Comparison of ENCODE assay signal across 8 cellular contexts in genomic region chr2:26577442-26578433, GRCh38.
A peak's percentile ranks its signal among the peaks of the same experiment; 100 is the strongest.
DNase-seq lines count a peak whose midpoint lies in the region; ATAC-seq and TF ChIP-seq lines count a peak whose summit lies in the region.

No MANE protein-coding gene starts in this region.

- no peaks in the 10 kb centered on the region for H3K27me3 ChIP-seq in transverse colon

- no peak overlapping the region for H3K4me3 ChIP-seq in transverse colon

- in situ Hi-C loops in transverse colon (cut with MboI; ENCODE audit: low pct_ligation_motif_present in 1 of 4, low pct_unique_long_range_greater_than_20kb in 1 of 4, low sequenced_read_pairs in 3 of 4) = no loop called here

- intact Hi-C loops in transverse colon (cut with DNase I; ENCODE audit: low total_unique reads) = no loop called here

- H3K9me3 Mint-ChIP-seq in osteocyte (ENCODE audit: unreplicated experiment) = no peaks in the 10 kb centered on the region

- no peaks in the 10 kb centered on the region for H3K4me1 ChIP-seq in transverse colon

- H3K27ac ChIP-seq in transverse colon = no peak overlapping the region

- H3K4me1 Mint-ChIP-seq in osteocyte (ENCODE audit: unreplicated experiment) = peaks cover 2% of the 10 kb centered on the region

- TF ChIP-seq POLR2A in transverse colon (IDR thresholded peaks at IDR 0.05) = no peak

- H3K9me3 ChIP-seq in transverse colon = no peaks in the 10 kb centered on the region

- TF ChIP-seq CTCF in osteocyte (IDR thresholded peaks at IDR 0.05) (peak; percentile 94), transverse colon (IDR thresholded peaks at IDR 0.05) (peak; percentile 85 to 98 (median 98))

- no peaks in the 10 kb centered on the region for H3K36me3 Mint-ChIP-seq in osteocyte (ENCODE audit: unreplicated experiment)

- peaks cover 58% of the 10 kb centered on the region for H3K27me3 Mint-ChIP-seq in osteocyte (ENCODE audit: unreplicated experiment)

- no peaks in the 10 kb centered on the region for H3K36me3 ChIP-seq in transverse colon

- no peak overlapping the region for H3K4me3 Mint-ChIP-seq in osteocyte (ENCODE audit: unreplicated experiment)

- no peak for ATAC-seq in GM19324 (IDR thresholded peaks at IDR 0.05; ENCODE audit: low FRiP score, unreplicated experiment)

- H3K27ac Mint-ChIP-seq in osteocyte (ENCODE audit: unreplicated experiment) = no peak overlapping the region

- peak; percentile 39 for DNase-seq in DMS53 treated with DMSO at 0.1 percent for 48 hours (lab: John Stamatoyannopoulos, UW; ENCODE audit: unreplicated experiment)
- peak; percentile 40 for DNase-seq in KG1 (lab: John Stamatoyannopoulos, UW)
- peak; percentile 58 for DNase-seq in RPMI7951 (ENCODE audit: low read depth)
- DNase-seq in activated T-helper 1 cell treated with anti-CD3 and anti-CD28 coated beads, Interleukin-2, amount 50 U/mL, for 16 hours (ENCODE audit: low read depth in 1 of 2, low spot score in 1 of 2) = peak; percentile 35 to 44
- peak; percentile 25 for DNase-seq in foreskin melanocyte
- peak; percentile 91 for DNase-seq in osteocyte (ENCODE audit: extremely low spot score, unreplicated experiment)
- DNase-seq in transverse colon = peak; percentile 67

- TF ChIP-seq EP300 in transverse colon (IDR thresholded peaks at IDR 0.05; ENCODE audit: low read depth) = no peak

- WGBS in transverse colon (ENCODE audit: low coverage in 1 of 2), 2 donors = 0 to 50% methylated on average over 2 to 27 of the region's 27 CpGs

Comparison
In these comparisons a context has a peak if more than half of its experiments do, and no peak if none do; other contexts are left out.
1. DNase-seq: peak in every context shown above with its lines; median percentile 91 in osteocyte; 67 in transverse colon; 58 in RPMI7951; 40 in KG1; 40 in activated T-helper 1 cell treated with anti-CD3 and anti-CD28 coated beads, Interleukin-2, amount 50 U/mL, for 16 hours; 39 in DMS53 treated with DMSO at 0.1 percent for 48 hours; 25 in foreskin melanocyte.